12 cellular contexts compared by ENCODE assay signal in the genomic region with DNA sequence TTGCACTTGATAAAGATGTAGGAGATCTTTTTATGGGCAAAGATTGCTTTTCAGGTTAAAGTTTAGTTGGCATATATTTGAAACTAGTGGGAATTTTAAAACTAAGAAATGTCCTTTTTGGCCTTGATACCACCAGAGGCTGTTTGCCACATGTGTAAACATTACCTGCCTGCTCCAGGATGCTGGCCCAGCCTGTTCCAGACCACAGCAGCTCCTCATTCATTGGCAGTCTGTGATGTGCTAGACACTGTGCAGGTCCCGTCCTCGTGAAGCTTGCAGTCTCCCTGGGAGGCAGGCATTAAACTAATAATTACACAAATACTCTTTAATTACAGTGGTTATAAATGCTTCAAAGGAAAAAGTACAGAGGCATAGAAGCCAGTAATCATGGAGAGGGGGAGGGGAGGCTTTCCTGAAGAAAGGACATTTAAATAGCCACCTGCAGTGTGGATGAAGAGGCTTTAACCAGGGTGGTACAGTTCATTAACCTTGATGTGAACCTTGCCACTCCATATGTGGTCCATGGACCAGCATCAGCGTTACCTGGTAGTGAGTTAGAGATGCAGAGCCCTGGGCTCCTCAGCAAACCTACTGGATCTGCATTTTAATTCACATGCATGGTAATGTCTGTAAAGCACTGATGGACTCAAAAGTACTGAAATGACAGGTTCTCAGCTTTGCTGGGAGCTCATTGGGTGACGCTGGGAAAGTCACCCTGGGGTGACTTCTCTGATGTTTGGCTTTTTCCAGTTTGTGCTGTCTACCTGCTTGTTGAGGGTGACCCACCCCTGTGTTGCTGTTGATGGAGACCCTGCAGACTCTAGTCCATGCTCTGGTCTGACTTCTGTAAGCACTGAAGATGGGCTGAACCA. TPM values are rescaled to one million over a fixed set of nuclear protein-coding genes. Genes with fewer than 3 reads are reported as not detected.
A peak's percentile ranks its signal among the peaks of the same experiment; 100 is the strongest.
DNase-seq lines count a peak whose midpoint lies in the region; ATAC-seq and TF ChIP-seq lines count a peak whose summit lies in the region.
"Had no signal": no experiment of that assay in that cellular context is flagged by ENCODE, and none has a peak within 500 bp of the region (broad histone marks: within the 10 kb centered on the region; RNA-seq: fewer than 3 reads in every experiment).

No MANE protein-coding gene starts in this region.

- in situ Hi-C loops in gastrocnemius medialis (cut with MboI; ENCODE audit: low sequenced_read_pairs in 4 of 4), result loop anchor here in 1 of 4 donors (10.0 kb wide), 1 partner anchor 68 kb away; no protein-coding TSS in a partner anchor

- peak overlapping the region; percentile 79 for H3K27ac Mint-ChIP-seq in activated CD4-positive, alpha-beta memory T cell treated with anti-CD3 and anti-CD28 coated beads for 36 hours
- H3K27ac Mint-ChIP-seq in activated CD4-positive, alpha-beta memory T cell treated with anti-CD3 and anti-CD28 coated beads, Interleukin-2, amount 10 ng/mL, durations not matched to agents 7 days and 5 days, result no peak overlapping the region
- H3K27ac Mint-ChIP-seq: activated naive CD4-positive, alpha-beta T cell treated with anti-CD3 and anti-CD28 coated beads, Interleukin-2, amount 10 ng/mL, durations not matched to agents 7 days and 5 days; stimulated activated naive B cell treated with anti-CD40 and anti-IgM and Interleukin-4, amounts not matched to agents 10 μg/mL and 1 μg/mL and 100 μg/mL, for 72 hours had no signal

- TF ChIP-seq EP300 in esophagus muscularis mucosa (IDR thresholded peaks at IDR 0.05), result no peak

- no peaks in the 10 kb centered on the region for H3K27me3 Mint-ChIP-seq in activated CD4-positive, alpha-beta memory T cell treated with anti-CD3 and anti-CD28 coated beads for 36 hours
- no peaks in the 10 kb centered on the region for H3K27me3 Mint-ChIP-seq in activated CD4-positive, alpha-beta memory T cell treated with anti-CD3 and anti-CD28 coated beads, Interleukin-2, amount 10 ng/mL, durations not matched to agents 7 days and 5 days
- H3K27me3 Mint-ChIP-seq: stimulated activated naive B cell treated with anti-CD40 and anti-IgM and Interleukin-4, amounts not matched to agents 10 μg/mL and 1 μg/mL and 100 μg/mL, for 72 hours had no signal

- H3K36me3 Mint-ChIP-seq in activated CD4-positive, alpha-beta memory T cell treated with anti-CD3 and anti-CD28 coated beads for 36 hours, result peaks cover 21% of the 10 kb centered on the region
- H3K36me3 Mint-ChIP-seq in activated CD4-positive, alpha-beta memory T cell treated with anti-CD3 and anti-CD28 coated beads, Interleukin-2, amount 10 ng/mL, durations not matched to agents 7 days and 5 days (ENCODE audit: low read depth), result peaks cover 24% of the 10 kb centered on the region

- TF ChIP-seq POLR2A in esophagus muscularis mucosa (IDR thresholded peaks at IDR 0.05; ENCODE audit: low read depth) (no peak), gastrocnemius medialis (IDR thresholded peaks at IDR 0.05) (no peak)

- ATAC-seq in gastrocnemius medialis, result no peak
- ATAC-seq: stimulated activated naive B cell treated with anti-CD40 and anti-IgM and Interleukin-4, amounts not matched to agents 10 μg/mL and 1 μg/mL and 100 μg/mL, for 72 hours had no signal

- H3K4me1 Mint-ChIP-seq in activated CD4-positive, alpha-beta memory T cell treated with anti-CD3 and anti-CD28 coated beads for 36 hours (ENCODE audit: low read depth), result peaks cover 71% of the 10 kb centered on the region
- H3K4me1 Mint-ChIP-seq in activated CD4-positive, alpha-beta memory T cell treated with anti-CD3 and anti-CD28 coated beads, Interleukin-2, amount 10 ng/mL, durations not matched to agents 7 days and 5 days, result peaks cover 70% of the 10 kb centered on the region

- H3K27ac ChIP-seq in esophagus muscularis mucosa (replicated peaks in 1 of 4) (peak overlapping the region; percentile 66 to 93 (median 82)), gastrocnemius medialis (peak overlapping the region; percentile 78 to 87 (median 82))

- peak overlapping the region; percentile 30 for H3K4me3 Mint-ChIP-seq in activated CD4-positive, alpha-beta memory T cell treated with anti-CD3 and anti-CD28 coated beads for 36 hours
- no peak overlapping the region for H3K4me3 Mint-ChIP-seq in activated CD4-positive, alpha-beta memory T cell treated with anti-CD3 and anti-CD28 coated beads, Interleukin-2, amount 10 ng/mL, durations not matched to agents 7 days and 5 days
- H3K4me3 Mint-ChIP-seq: activated naive CD4-positive, alpha-beta T cell treated with anti-CD3 and anti-CD28 coated beads, Interleukin-2, amount 10 ng/mL, durations not matched to agents 7 days and 5 days; stimulated activated naive B cell treated with anti-CD40 and anti-IgM and Interleukin-4, amounts not matched to agents 10 μg/mL and 1 μg/mL and 100 μg/mL, for 72 hours had no signal

- H3K27me3 ChIP-seq in esophagus muscularis mucosa (no peaks in the 10 kb centered on the region), gastrocnemius medialis (no peaks in the 10 kb centered on the region)

- 95% methylated on average over 4 of the region's 4 CpGs for WGBS in esophagus muscularis mucosa

- H3K36me3 ChIP-seq in esophagus muscularis mucosa (no peaks in the 10 kb centered on the region), gastrocnemius medialis (no peaks in the 10 kb centered on the region)

- POLR2A ChIA-PET in activated CD4-positive, alpha-beta memory T cell treated with anti-CD3 and anti-CD28 coated beads for 36 hours (lab: Charles Lee), result interaction anchor here (1.2 kb wide), 1 partner anchor 10 kb away, joined by 4 read pairs; no protein-coding TSS in a partner anchor
- POLR2A ChIA-PET in activated CD4-positive, alpha-beta memory T cell treated with anti-CD3 and anti-CD28 coated beads, Interleukin-2, amount 10 ng/mL, durations not matched to agents 7 days and 5 days (lab: Charles Lee), result interaction anchor here (2.3 kb wide), 1 partner anchor 26 kb away, joined by 7 read pairs; no protein-coding TSS in a partner anchor

- H3K9me3 ChIP-seq in esophagus muscularis mucosa, result peaks cover 0 to 5% (median 4%) of the 10 kb centered on the region in 4 donors
- H3K9me3 ChIP-seq in gastrocnemius medialis, result peaks cover 0 to 2% (median 0%) of the 10 kb centered on the region in 3 donors

- no peak for TF ChIP-seq CTCF in esophagus muscularis mucosa (IDR thresholded peaks at IDR 0.05)
- no peak for TF ChIP-seq CTCF in gastrocnemius medialis (IDR thresholded peaks at IDR 0.05 in 4 of 5, conservative IDR thresholded peaks at IDR 0.05 in 1 of 5)

- H3K9me3 Mint-ChIP-seq in activated CD4-positive, alpha-beta memory T cell treated with anti-CD3 and anti-CD28 coated beads for 36 hours, result peaks cover 4% of the 10 kb centered on the region
- peaks cover 3% of the 10 kb centered on the region for H3K9me3 Mint-ChIP-seq in activated CD4-positive, alpha-beta memory T cell treated with anti-CD3 and anti-CD28 coated beads, Interleukin-2, amount 10 ng/mL, durations not matched to agents 7 days and 5 days

- CTCF ChIA-PET in activated CD4-positive, alpha-beta memory T cell treated with anti-CD3 and anti-CD28 coated beads for 36 hours (lab: Charles Lee), result interaction anchor here (0.8 to 1.3 kb wide), 2 partner anchors 35 to 115 kb away, joined by 3 read pairs; no protein-coding TSS in a partner anchor
- CTCF ChIA-PET in activated CD4-positive, alpha-beta memory T cell treated with anti-CD3 and anti-CD28 coated beads, Interleukin-2, amount 10 ng/mL, durations not matched to agents 7 days and 5 days (lab: Charles Lee), result interaction anchor here (1.9 kb wide), 1 partner anchor 81 kb away, joined by 5 read pairs; no protein-coding TSS in a partner anchor

- H3K4me3 ChIP-seq in esophagus muscularis mucosa (no peak overlapping the region), gastrocnemius medialis (no peak overlapping the region)

- H3K4me1 ChIP-seq in esophagus muscularis mucosa (peaks cover 26 to 54% (median 44%) of the 10 kb centered on the region in 4 donors), gastrocnemius medialis (peaks cover 48 to 52% of the 10 kb centered on the region in 2 donors)

- intact Hi-C loops in activated CD4-positive, alpha-beta memory T cell treated with anti-CD3 and anti-CD28 coated beads for 36 hours (cut with micrococcal nuclease), result loop anchor here (2.0 kb wide), 1 partner anchor 112 kb away; no protein-coding TSS in a partner anchor
- intact Hi-C loops in esophagus muscularis mucosa (cut with DNase I), result no loop called here
- intact Hi-C loops in gastrocnemius medialis (cut with DNase I; ENCODE audit: low total_unique reads), result loop anchor here (10.0 kb wide), 1 partner anchor 1092 kb away; the partner anchor contains the start of gene MFGE8

- peak; percentile 69 for DNase-seq in activated CD4-positive, alpha-beta memory T cell treated with anti-CD3 and anti-CD28 coated beads for 36 hours
- no peak for DNase-seq in activated CD4-positive, alpha-beta memory T cell treated with anti-CD3 and anti-CD28 coated beads, Interleukin-2, amount 10 ng/mL, durations not matched to agents 7 days and 5 days
- peak; percentile 19 for DNase-seq in NCI-H146 treated with DMSO at 0.1 percent for 48 hours (lab: John Stamatoyannopoulos, UW; ENCODE audit: unreplicated experiment)
- no peak for DNase-seq in esophagus muscularis mucosa (ENCODE audit: extremely low spot score)
- no peak for DNase-seq in gastrocnemius medialis
- no peak for DNase-seq in stimulated activated CD8-positive, alpha-beta memory T cell treated with anti-CD3 and anti-CD28 coated beads, Interleukin-4, amount 100 ng/mL, for 48 hours
- DNase-seq in GOT3 (lab: John Stamatoyannopoulos, UW), result no peak
- no peak for DNase-seq in GDM1 (lab: John Stamatoyannopoulos, UW)
- DNase-seq: activated naive CD4-positive, alpha-beta T cell treated with anti-CD3 and anti-CD28 coated beads, Interleukin-2, amount 10 ng/mL, durations not matched to agents 7 days and 5 days; NCI-H2029; RPMI8226; stimulated activated naive B cell treated with anti-CD40 and anti-IgM and Interleukin-4, amounts not matched to agents 10 μg/mL and 1 μg/mL and 100 μg/mL, for 72 hours had no signal

RNA-seq across cellular contexts. Expression of gene ZNF710, which starts 5.3 kb away (rescaled TPM):
- total RNA-seq in activated CD4-positive, alpha-beta memory T cell treated with anti-CD3 and anti-CD28 coated beads for 36 hours, result 10 to 100 TPM; 27.0 to 28.5 TPM
- 10 to 100 TPM; 19.4 to 20.7 TPM for total RNA-seq in activated CD4-positive, alpha-beta memory T cell treated with anti-CD3 and anti-CD28 coated beads, Interleukin-2, amount 10 ng/mL, durations not matched to agents 7 days and 5 days
- total RNA-seq in esophagus muscularis mucosa (10 to 100 TPM in 2 of 4 donors, 1 to 10 TPM in 2; 6.6 to 13.8 (median 10.1) TPM), gastrocnemius medialis (1 to 10 TPM; 2.6 to 5.4 (median 3.2) TPM)

Comparison
In these comparisons a context has a peak if more than half of its experiments do, and no peak if none do; other contexts are left out.
1. DNase-seq: peak in activated CD4-positive, alpha-beta memory T cell treated with anti-CD3 and anti-CD28 coated beads for 36 hours (single experiment) and NCI-H146 treated with DMSO at 0.1 percent for 48 hours (single experiment); none in activated CD4-positive, alpha-beta memory T cell treated with anti-CD3 and anti-CD28 coated beads, Interleukin-2, amount 10 ng/mL, durations not matched to agents 7 days and 5 days (single experiment), esophagus muscularis mucosa (single experiment), gastrocnemius medialis (0 of 2), stimulated activated CD8-positive, alpha-beta memory T cell treated with anti-CD3 and anti-CD28 coated beads, Interleukin-4, amount 100 ng/mL, for 48 hours (single experiment), GOT3 (single experiment) and GDM1 (single experiment).